In the genomic region with DNA sequence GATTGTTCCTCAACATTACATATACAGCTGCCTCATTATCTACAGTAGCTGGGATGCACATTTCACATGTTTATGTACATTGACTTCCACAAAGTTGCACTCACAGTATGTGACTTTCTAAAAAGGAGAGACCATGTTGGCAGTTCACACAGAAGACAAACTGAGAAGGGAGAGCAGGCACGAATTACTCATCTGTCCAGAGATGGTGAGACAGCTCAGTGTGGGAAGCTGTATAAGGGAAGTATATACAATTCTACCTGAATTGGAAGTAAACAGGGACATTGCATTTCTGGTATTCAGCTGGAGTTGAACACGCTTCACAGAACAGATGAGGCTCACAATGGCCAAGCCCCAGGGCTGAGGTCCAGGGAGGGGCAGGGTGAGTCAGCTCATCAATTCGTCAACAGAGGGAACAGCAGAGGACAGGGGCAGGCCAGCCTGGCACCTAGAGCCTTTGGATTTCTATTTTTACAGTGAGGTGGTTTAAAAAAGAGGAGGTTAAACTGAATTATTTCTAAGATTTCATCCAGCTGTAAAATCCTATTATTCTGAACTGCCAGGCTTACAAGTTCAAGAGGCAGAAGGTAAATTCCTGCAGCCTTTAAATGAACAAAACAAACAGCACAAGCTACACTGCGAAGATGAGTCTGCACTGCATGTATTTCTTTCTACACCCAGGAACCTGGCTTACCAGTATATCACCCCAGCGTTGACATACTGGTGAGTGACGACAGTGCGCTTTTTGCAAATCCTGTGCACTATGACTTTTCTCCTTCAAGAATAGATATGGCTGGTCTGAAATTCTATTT, we compare ENCODE assay signal across 8 cellular contexts. TPM values are rescaled to one million over a fixed set of nuclear protein-coding genes. Genes with fewer than 3 reads are reported as not detected.
DNase-seq lines count a peak whose midpoint lies in the region; ATAC-seq and TF ChIP-seq lines count a peak whose summit lies in the region.

No MANE protein-coding gene starts in this region.

- ATAC-seq in SK-N-SH treated with all-trans-retinoic acid at 6 μM for 48 hours, result peak; percentile 88
- ATAC-seq in HG02852 (IDR thresholded peaks at IDR 0.05; ENCODE audit: unreplicated experiment), result no peak
- no peak for ATAC-seq in HG03039 (IDR thresholded peaks at IDR 0.05; ENCODE audit: unreplicated experiment)
- ATAC-seq in HG03342 (IDR thresholded peaks at IDR 0.05; ENCODE audit: unreplicated experiment), result no peak

- peaks cover 30% of the 10 kb centered on the region for H3K36me3 ChIP-seq in osteoblast (ENCODE audit: insufficient read depth, low read length)

- no peak overlapping the region for H3K4me2 ChIP-seq in osteoblast (ENCODE audit: insufficient read depth, low read length)

- H3K79me2 ChIP-seq in osteoblast (ENCODE audit: insufficient read depth, low read length), result peaks cover 50% of the 10 kb centered on the region

- DNase-seq in ELF-1 (ENCODE audit: low read depth, low spot score) (peak; percentile 68), foreskin fibroblast (peak; percentile 68 to 84), osteoblast (ENCODE audit: insufficient read length, low spot score, missing footprints) (peak; percentile 91), NCI-H146 (lab: John Stamatoyannopoulos, UW) (no peak)

- no peak overlapping the region for H2AFZ ChIP-seq in osteoblast (ENCODE audit: low read length)

- H3K27ac ChIP-seq in osteoblast (ENCODE audit: low read depth, low read length), result peak overlapping the region; percentile 47

- H3K4me1 ChIP-seq in osteoblast (ENCODE audit: insufficient read depth, low read length), result peaks cover 25% of the 10 kb centered on the region

- TF ChIP-seq CTCF in foreskin fibroblast (IDR thresholded peaks at IDR 0.05; ENCODE audit: low read depth, low read length) (no peak), osteoblast (IDR thresholded peaks at IDR 0.05; ENCODE audit: extremely low read depth, low read depth, low read length) (no peak)

- H3K27me3 ChIP-seq in osteoblast (ENCODE audit: insufficient read depth, low read length), result no peaks in the 10 kb centered on the region

- H3K4me3 ChIP-seq in foreskin fibroblast (ENCODE audit: low read depth in 1 of 2, low read length in 2 of 2) (no peak overlapping the region), osteoblast (ENCODE audit: insufficient read depth, low read length) (no peak overlapping the region)

- no peaks in the 10 kb centered on the region for H3K9me3 ChIP-seq in osteoblast (ENCODE audit: low read depth, low read length)

- H4K20me1 ChIP-seq in osteoblast (ENCODE audit: insufficient read depth, low read length), result peaks cover 9% of the 10 kb centered on the region

TF ChIP-seq in SK-N-SH treated with all-trans-retinoic acid at 6 μM for 48 hours, 23 proteins besides CTCF, POLR2A, EP300 and RAD21:
- no peak for TF ChIP-seq ZC3H10 (CRISPR knock-in tag; IDR thresholded peaks at IDR 0.05)
- TF ChIP-seq PPARA (CRISPR knock-in tag; IDR thresholded peaks at IDR 0.05; ENCODE audit: borderline replicate concordance), result no peak

RNA-seq across cellular contexts. Expression of gene PARP4, which starts 9.8 kb away (rescaled TPM):
- total RNA-seq in osteoblast, result 63.0 and 64.5 TPM in 2 replicates
